26 cellular contexts compared by ENCODE assay signal in genomic region chr2:32172870-32173269, GRCh38. TPM values are rescaled to one million over a fixed set of nuclear protein-coding genes. Genes with fewer than 3 reads are reported as not detected.
DNase-seq lines count a peak whose midpoint lies in the region; ATAC-seq and TF ChIP-seq lines count a peak whose summit lies in the region.
"Had no signal": no experiment of that assay in that cellular context is flagged by ENCODE, and none has a peak within 500 bp of the region (broad histone marks: within the 10 kb centered on the region; RNA-seq: fewer than 3 reads in every experiment).

No MANE protein-coding gene starts in this region.

- intact Hi-C loops in activated CD8-positive, alpha-beta T cell treated with anti-CD3 and anti-CD28 coated beads for 36 hours (cut with micrococcal nuclease): no loop called here
- intact Hi-C loops in activated T-helper 1 cell treated with anti-CD3 and anti-CD28 coated beads, Interleukin-12 subunit alpha, Interleukin-12 subunit beta, Interleukin-2, Interleukin-4 antibody, amounts not matched to agents 30 ng/mL and 10 ng/mL and 1 ng/mL, durations not matched to agents 14 hours and 24 hours and 36 hours (cut with micrococcal nuclease): no loop called here

- peaks cover 41% of the 10 kb centered on the region for H3K36me3 Mint-ChIP-seq in activated CD8-positive, alpha-beta T cell treated with anti-CD3 and anti-CD28 coated beads for 36 hours (ENCODE audit: low read depth)
- peaks cover 36% of the 10 kb centered on the region for H3K36me3 Mint-ChIP-seq in activated CD8-positive, alpha-beta T cell treated with anti-CD3 and anti-CD28 coated beads, Interleukin-2, amount 10 ng/mL, durations not matched to agents 7 days and 5 days (ENCODE audit: low read depth)
- peaks cover 35% of the 10 kb centered on the region for H3K36me3 Mint-ChIP-seq in activated T-helper 1 cell treated with anti-CD3 and anti-CD28 coated beads, Interleukin-12 subunit alpha, Interleukin-12 subunit beta, Interleukin-2, Interleukin-4 antibody, amounts not matched to agents 30 ng/mL and 10 ng/mL and 1 ng/mL, durations not matched to agents 14 hours and 24 hours and 36 hours (ENCODE audit: low read depth)

- H3K4me3 ChIP-seq in HEK293 (ENCODE audit: low read depth, low read length) (no peak overlapping the region), fibroblast of pulmonary artery (replicated peaks; ENCODE audit: low read depth, low read length) (no peak overlapping the region), suprapubic skin (no peak overlapping the region)
- H3K4me3 ChIP-seq: A549, colonic mucosa, GM23248, mucosa of descending colon, pancreas, SK-N-MC, tibial nerve had no signal

- no peaks in the 10 kb centered on the region for H3K27me3 Mint-ChIP-seq in activated CD8-positive, alpha-beta T cell treated with anti-CD3 and anti-CD28 coated beads for 36 hours
- no peaks in the 10 kb centered on the region for H3K27me3 Mint-ChIP-seq in activated CD8-positive, alpha-beta T cell treated with anti-CD3 and anti-CD28 coated beads, Interleukin-2, amount 10 ng/mL, durations not matched to agents 7 days and 5 days (ENCODE audit: low read depth)
- H3K27me3 Mint-ChIP-seq in activated T-helper 1 cell treated with anti-CD3 and anti-CD28 coated beads, Interleukin-12 subunit alpha, Interleukin-12 subunit beta, Interleukin-2, Interleukin-4 antibody, amounts not matched to agents 30 ng/mL and 10 ng/mL and 1 ng/mL, durations not matched to agents 14 hours and 24 hours and 36 hours (ENCODE audit: insufficient read depth): no peaks in the 10 kb centered on the region
- H3K27me3 Mint-ChIP-seq: activated naive CD4-positive, alpha-beta T cell treated with anti-CD3 and anti-CD28 coated beads, Interleukin-2, amount 10 ng/mL, durations not matched to agents 7 days and 5 days; CD4-positive, CD25-positive, alpha-beta regulatory T cell had no signal

- POLR2A ChIA-PET in activated CD8-positive, alpha-beta T cell treated with anti-CD3 and anti-CD28 coated beads for 36 hours (lab: Charles Lee): no interaction called here
- POLR2A ChIA-PET in activated CD8-positive, alpha-beta T cell treated with anti-CD3 and anti-CD28 coated beads, Interleukin-2, amount 10 ng/mL, durations not matched to agents 7 days and 5 days (lab: Charles Lee): no interaction called here
- POLR2A ChIA-PET in HEK293 (lab: Yijun Ruan, JAX): no interaction called here

- H3K36me3 ChIP-seq in HEK293 (ENCODE audit: control insufficient read depth in 2 of 2, insufficient read depth in 1 of 2, low read length in 2 of 2) (peaks cover 39 to 50% of the 10 kb centered on the region in 2 experiments), suprapubic skin (peaks cover 45% of the 10 kb centered on the region)
- H3K36me3 ChIP-seq: colonic mucosa had no signal

- H3K27ac ChIP-seq in HEK293 (ENCODE audit: extremely low read depth, low read depth, low read length) (no peak overlapping the region), suprapubic skin (no peak overlapping the region)
- H3K27ac ChIP-seq: A549, colonic mucosa, GM23248, pancreas, tibial nerve had no signal

- CTCF ChIA-PET in activated CD8-positive, alpha-beta T cell treated with anti-CD3 and anti-CD28 coated beads for 36 hours (lab: Charles Lee): no interaction called here
- CTCF ChIA-PET in activated CD8-positive, alpha-beta T cell treated with anti-CD3 and anti-CD28 coated beads, Interleukin-2, amount 10 ng/mL, durations not matched to agents 7 days and 5 days (lab: Charles Lee): interaction anchor here (0.8 kb wide), 1 partner anchor 16 kb away, joined by 3 read pairs; no protein-coding TSS in a partner anchor
- CTCF ChIA-PET in HEK293 (lab: Yijun Ruan, JAX): no interaction called here

- WGBS in suprapubic skin: 90% methylated on average over 2 of the region's 2 CpGs

- H3K4me1 Mint-ChIP-seq in activated CD8-positive, alpha-beta T cell treated with anti-CD3 and anti-CD28 coated beads for 36 hours (ENCODE audit: low read depth): peaks cover 19% of the 10 kb centered on the region
- peaks cover 9% of the 10 kb centered on the region for H3K4me1 Mint-ChIP-seq in activated CD8-positive, alpha-beta T cell treated with anti-CD3 and anti-CD28 coated beads, Interleukin-2, amount 10 ng/mL, durations not matched to agents 7 days and 5 days (ENCODE audit: low read depth)
- H3K4me1 Mint-ChIP-seq in activated T-helper 1 cell treated with anti-CD3 and anti-CD28 coated beads, Interleukin-12 subunit alpha, Interleukin-12 subunit beta, Interleukin-2, Interleukin-4 antibody, amounts not matched to agents 30 ng/mL and 10 ng/mL and 1 ng/mL, durations not matched to agents 14 hours and 24 hours and 36 hours (ENCODE audit: low read depth): peaks cover 25% of the 10 kb centered on the region

- no peaks in the 10 kb centered on the region for H3K9me3 ChIP-seq in HEK293 (ENCODE audit: control insufficient read depth, insufficient read depth, low read depth, low read length)
- H3K9me3 ChIP-seq in suprapubic skin: no peaks in the 10 kb centered on the region
- H3K9me3 ChIP-seq: A549, colonic mucosa, mucosa of descending colon, pancreas, tibial nerve had no signal

- peak overlapping the region; percentile 12 for H3K27ac Mint-ChIP-seq in activated CD8-positive, alpha-beta T cell treated with anti-CD3 and anti-CD28 coated beads for 36 hours
- no peak overlapping the region for H3K27ac Mint-ChIP-seq in activated CD8-positive, alpha-beta T cell treated with anti-CD3 and anti-CD28 coated beads, Interleukin-2, amount 10 ng/mL, durations not matched to agents 7 days and 5 days
- H3K27ac Mint-ChIP-seq in activated T-helper 1 cell treated with anti-CD3 and anti-CD28 coated beads, Interleukin-12 subunit alpha, Interleukin-12 subunit beta, Interleukin-2, Interleukin-4 antibody, amounts not matched to agents 30 ng/mL and 10 ng/mL and 1 ng/mL, durations not matched to agents 14 hours and 24 hours and 36 hours: peak overlapping the region; percentile 5

- no peak for TF ChIP-seq POLR2A in suprapubic skin (IDR thresholded peaks at IDR 0.05)

- no peaks in the 10 kb centered on the region for H3K27me3 ChIP-seq in suprapubic skin
- H3K27me3 ChIP-seq: colonic mucosa, pancreas, tibial nerve had no signal

- H3K4me1 ChIP-seq in HEK293 (ENCODE audit: control insufficient read depth, insufficient read depth, low read length): no peaks in the 10 kb centered on the region
- no peaks in the 10 kb centered on the region for H3K4me1 ChIP-seq in suprapubic skin
- H3K4me1 ChIP-seq: A549, colonic mucosa had no signal

- TF ChIP-seq CTCF in activated CD8-positive, alpha-beta T cell treated with anti-CD3 and anti-CD28 coated beads for 36 hours (IDR thresholded peaks at IDR 0.05): no peak
- TF ChIP-seq CTCF in HEK293 (tag by site-specific recombination; IDR thresholded peaks at IDR 0.05) (no peak), fibroblast of pulmonary artery (IDR thresholded peaks at IDR 0.05; ENCODE audit: low read length, missing control alignments) (no peak), suprapubic skin (IDR thresholded peaks at IDR 0.05) (no peak)

- H3K9me3 Mint-ChIP-seq in activated CD8-positive, alpha-beta T cell treated with anti-CD3 and anti-CD28 coated beads for 36 hours: no peaks in the 10 kb centered on the region
- H3K9me3 Mint-ChIP-seq in activated CD8-positive, alpha-beta T cell treated with anti-CD3 and anti-CD28 coated beads, Interleukin-2, amount 10 ng/mL, durations not matched to agents 7 days and 5 days (ENCODE audit: insufficient read depth): no peaks in the 10 kb centered on the region
- no peaks in the 10 kb centered on the region for H3K9me3 Mint-ChIP-seq in activated T-helper 1 cell treated with anti-CD3 and anti-CD28 coated beads, Interleukin-12 subunit alpha, Interleukin-12 subunit beta, Interleukin-2, Interleukin-4 antibody, amounts not matched to agents 30 ng/mL and 10 ng/mL and 1 ng/mL, durations not matched to agents 14 hours and 24 hours and 36 hours
- H3K9me3 Mint-ChIP-seq: activated naive CD4-positive, alpha-beta T cell treated with anti-CD3 and anti-CD28 coated beads, Interleukin-2, amount 10 ng/mL, durations not matched to agents 7 days and 5 days; CD4-positive, CD25-positive, alpha-beta regulatory T cell had no signal

- TF ChIP-seq EP300 in suprapubic skin (IDR thresholded peaks at IDR 0.05): no peak

- H3K4me3 Mint-ChIP-seq in activated CD8-positive, alpha-beta T cell treated with anti-CD3 and anti-CD28 coated beads for 36 hours: no peak overlapping the region
- no peak overlapping the region for H3K4me3 Mint-ChIP-seq in activated CD8-positive, alpha-beta T cell treated with anti-CD3 and anti-CD28 coated beads, Interleukin-2, amount 10 ng/mL, durations not matched to agents 7 days and 5 days
- H3K4me3 Mint-ChIP-seq in activated T-helper 1 cell treated with anti-CD3 and anti-CD28 coated beads, Interleukin-12 subunit alpha, Interleukin-12 subunit beta, Interleukin-2, Interleukin-4 antibody, amounts not matched to agents 30 ng/mL and 10 ng/mL and 1 ng/mL, durations not matched to agents 14 hours and 24 hours and 36 hours: no peak overlapping the region
- H3K4me3 Mint-ChIP-seq: activated naive CD4-positive, alpha-beta T cell treated with anti-CD3 and anti-CD28 coated beads, Interleukin-2, amount 10 ng/mL, durations not matched to agents 7 days and 5 days had no signal

- no peak for ATAC-seq in activated CD8-positive, alpha-beta T cell treated with anti-CD3 and anti-CD28 coated beads for 36 hours
- no peak for ATAC-seq in activated CD8-positive, alpha-beta T cell treated with anti-CD3 and anti-CD28 coated beads, Interleukin-2, amount 10 ng/mL, durations not matched to agents 7 days and 5 days
- ATAC-seq: A549; activated CD4-positive, CD25-positive, alpha-beta regulatory T cell treated with anti-CD3 and anti-CD28 coated beads, Interleukin-2, amount 50 U/mL, for 24 hours; left colon; mucosa of descending colon; pancreas had no signal

- DNase-seq in activated CD8-positive, alpha-beta T cell treated with anti-CD3 and anti-CD28 coated beads for 36 hours: no peak
- DNase-seq in activated CD8-positive, alpha-beta T cell treated with anti-CD3 and anti-CD28 coated beads, Interleukin-2, amount 10 ng/mL, durations not matched to agents 7 days and 5 days: no peak
- DNase-seq in activated T-helper 1 cell treated with anti-CD3 and anti-CD28 coated beads, Interleukin-12 subunit alpha, Interleukin-12 subunit beta, Interleukin-2, Interleukin-4 antibody, amounts not matched to agents 30 ng/mL and 10 ng/mL and 1 ng/mL, durations not matched to agents 14 hours and 24 hours and 36 hours (ENCODE audit: low spot score): no peak
- DNase-seq in fibroblast of pulmonary artery (ENCODE audit: low read depth) (peak; percentile 13), NAMALWA (ENCODE audit: low spot score) (no peak), suprapubic skin (ENCODE audit: low spot score in 2 of 2) (no peak)
- no peak for DNase-seq in stimulated activated naive CD4-positive, alpha-beta T cell (lab: John Stamatoyannopoulos, UW)
- DNase-seq: activated naive CD4-positive, alpha-beta T cell treated with anti-CD3 and anti-CD28 coated beads, Interleukin-2, amount 10 ng/mL, durations not matched to agents 7 days and 5 days; CD4-positive, CD25-positive, alpha-beta regulatory T cell; colonic mucosa; effector CD4-positive, alpha-beta T cell; GM23248; hypothalamus; left colon; mucosa of descending colon; NCI-H1048; NCI-H524 treated with DMSO at 0.1 percent for 48 hours; pancreas; retina; small intestine; stimulated activated CD4-positive, alpha-beta T cell treated with anti-CD3 and anti-CD28 coated beads, Interleukin-1b, Interleukin-23, amount 100 ng/mL, for 48 hours had no signal

RNA-seq across cellular contexts. Expression of gene SLC30A6, which starts 7.2 kb away (rescaled TPM):
- 10 to 100 TPM; 18.5 to 19.7 TPM for total RNA-seq in activated CD8-positive, alpha-beta T cell treated with anti-CD3 and anti-CD28 coated beads for 36 hours
- 10 to 100 TPM; 22.3 TPM for total RNA-seq in activated CD8-positive, alpha-beta T cell treated with anti-CD3 and anti-CD28 coated beads, Interleukin-2, amount 10 ng/mL, durations not matched to agents 7 days and 5 days
- total RNA-seq in activated T-helper 1 cell treated with anti-CD3 and anti-CD28 coated beads, Interleukin-12 subunit alpha, Interleukin-12 subunit beta, Interleukin-2, Interleukin-4 antibody, amounts not matched to agents 30 ng/mL and 10 ng/mL and 1 ng/mL, durations not matched to agents 14 hours and 24 hours and 36 hours: 23.1 and 27.0 TPM in 2 replicates
- 10 to 100 TPM; 16.0 to 22.2 (median 18.1) TPM for total RNA-seq in suprapubic skin
